Comparison of ENCODE assay signal across 9 cellular contexts in genomic region chr9:110128664-110129329, GRCh38.
DNase-seq lines count a peak whose midpoint lies in the region; ATAC-seq, FAIRE-seq and TF ChIP-seq lines count a peak whose summit lies in the region.
"Had no signal": no experiment of that assay in that cellular context is flagged by ENCODE, and none has a peak within 500 bp of the region (broad histone marks: within the 10 kb centered on the region; RNA-seq: fewer than 3 reads in every experiment).

No MANE protein-coding gene starts in this region.

- peaks cover 3% of the 10 kb centered on the region for H3K36me3 Mint-ChIP-seq in neural crest cell (ENCODE audit: low read depth)
- no peaks in the 10 kb centered on the region for H3K36me3 Mint-ChIP-seq in activated T-helper 17 cell treated with anti-CD3 and anti-CD28 coated beads, Interleukin-2, amount 50 U/mL, for 72 hours (ENCODE audit: low read depth)

- H3K9me3 Mint-ChIP-seq in neural crest cell, result no peaks in the 10 kb centered on the region
- no peaks in the 10 kb centered on the region for H3K9me3 Mint-ChIP-seq in activated T-helper 17 cell treated with anti-CD3 and anti-CD28 coated beads, Interleukin-2, amount 50 U/mL, for 72 hours

- peak; percentile 84 for FAIRE-seq in GM18507 (lab: Jason Lieb, UNC)

- peaks cover 88% of the 10 kb centered on the region for H3K4me1 Mint-ChIP-seq in neural crest cell
- H3K4me1 Mint-ChIP-seq in activated T-helper 17 cell treated with anti-CD3 and anti-CD28 coated beads, Interleukin-2, amount 50 U/mL, for 72 hours, result peaks cover 15% of the 10 kb centered on the region

- no peak for TF ChIP-seq CTCF in neural crest cell (conservative IDR thresholded peaks at IDR 0.05)
- no peak for TF ChIP-seq CTCF in WERI-Rb-1 (IDR thresholded peaks at IDR 0.05; ENCODE audit: low read depth, low read length)

- DNase-seq in GM18507 (ENCODE audit: extremely low spot score, insufficient read length, low read depth) (no peak), SJCRH30 (peak in 1 of 2 experiments; percentile 51), neural crest cell (ENCODE audit: low read depth, low spot score) (no peak), NCI-H1694 (lab: John Stamatoyannopoulos, UW) (no peak), NCI-H187 (lab: John Stamatoyannopoulos, UW) (no peak), WERI-Rb-1 (no peak)
- DNase-seq: T1000 had no signal

- H3K27me3 ChIP-seq in SJCRH30 (no peaks in the 10 kb centered on the region), WERI-Rb-1 (ENCODE audit: insufficient read depth, low read depth, severe bottlenecking) (no peaks in the 10 kb centered on the region)

- H3K36me3 ChIP-seq in SJCRH30 (no peaks in the 10 kb centered on the region), WERI-Rb-1 (no peaks in the 10 kb centered on the region)

- no peaks in the 10 kb centered on the region for H3K27me3 Mint-ChIP-seq in neural crest cell (ENCODE audit: low read depth)
- no peaks in the 10 kb centered on the region for H3K27me3 Mint-ChIP-seq in activated T-helper 17 cell treated with anti-CD3 and anti-CD28 coated beads, Interleukin-2, amount 50 U/mL, for 72 hours

- H3K4me3 ChIP-seq in SJCRH30, result no peak overlapping the region
- H3K4me3 ChIP-seq in WERI-Rb-1 (ENCODE audit: low read depth, low read length), result no peak overlapping the region

- H3K4me3 Mint-ChIP-seq in neural crest cell, result peak overlapping the region; percentile 66
- H3K4me3 Mint-ChIP-seq in activated T-helper 17 cell treated with anti-CD3 and anti-CD28 coated beads, Interleukin-2, amount 50 U/mL, for 72 hours, result no peak overlapping the region

- peak overlapping the region; percentile 52 for H3K27ac ChIP-seq in SJCRH30
- no peak overlapping the region for H3K27ac ChIP-seq in WERI-Rb-1

- peak; percentile 80 for ATAC-seq in HG02610 (IDR thresholded peaks at IDR 0.05; ENCODE audit: unreplicated experiment)
- ATAC-seq in activated T-helper 17 cell treated with anti-CD3 and anti-CD28 coated beads, Interleukin-2, amount 50 U/mL, for 72 hours (replicated peaks), result no peak

- peak overlapping the region; percentile 70 for H3K27ac Mint-ChIP-seq in neural crest cell (ENCODE audit: unreplicated experiment)
- H3K27ac Mint-ChIP-seq in activated T-helper 17 cell treated with anti-CD3 and anti-CD28 coated beads, Interleukin-2, amount 50 U/mL, for 72 hours, result no peak overlapping the region

- H3K9me3 ChIP-seq in SJCRH30 (replicated peaks) (no peaks in the 10 kb centered on the region), WERI-Rb-1 (ENCODE audit: severe bottlenecking) (no peaks in the 10 kb centered on the region)

- H3K4me1 ChIP-seq in SJCRH30, result peaks cover 44% of the 10 kb centered on the region
